In genomic region chr9:33163433-33164137, GRCh38 we compare ENCODE assay signal across 8 cellular contexts. TPM values are rescaled to one million over a fixed set of nuclear protein-coding genes. Genes with fewer than 3 reads are reported as not detected.
DNase-seq lines count a peak whose midpoint lies in the region; ATAC-seq, FAIRE-seq and TF ChIP-seq lines count a peak whose summit lies in the region.

No MANE protein-coding gene starts in this region.

- H3K4me3 ChIP-seq in GM12875 (ENCODE audit: low read depth, low read length) (peak overlapping the region; percentile 43), right cardiac atrium (ENCODE audit: low read length) (peak overlapping the region; percentile 87), small intestine (ENCODE audit: low read depth in 1 of 2, low read length in 2 of 2) (no peak overlapping the region)

- no peaks in the 10 kb centered on the region for H3K9me3 Mint-ChIP-seq in activated B cell treated with CpG ODN at 0.5 μM for 24 hours

- intact Hi-C loops in activated B cell treated with CpG ODN at 0.5 μM for 24 hours (cut with micrococcal nuclease) = loop anchor here (10.0 kb wide), 1 partner anchor 609 kb away; the partner anchor contains the start of genes SMIM27 and TOPORS
- intact Hi-C loops in right cardiac atrium (cut with DNase I) = no loop called here

- CTCF ChIA-PET in activated B cell treated with CpG ODN at 0.5 μM for 24 hours (lab: Charles Lee) = interaction anchor here (3.0 kb wide), 1 partner anchor 62 kb away, joined by 9 read pairs; no protein-coding TSS in a partner anchor

- H3K27ac ChIP-seq in right cardiac atrium (ENCODE audit: low read length) = peak overlapping the region; percentile 56
- peak overlapping the region; percentile 22 to 81 for H3K27ac ChIP-seq in small intestine (ENCODE audit: low read depth in 1 of 2, low read length in 1 of 2)

- H3K4me1 ChIP-seq in right cardiac atrium (ENCODE audit: control insufficient read depth, insufficient read depth, low read length) (peaks cover 46% of the 10 kb centered on the region), small intestine (ENCODE audit: control insufficient read depth in 2 of 2, insufficient read depth in 1 of 2, low read depth in 1 of 2, low read length in 1 of 2) (peaks cover 28 to 44% of the 10 kb centered on the region in 2 donors)

- TF ChIP-seq CTCF in GM12875 (IDR thresholded peaks at IDR 0.05; ENCODE audit: borderline replicate concordance, insufficient read depth, low read depth, low read length) (no peak), activated B cell treated with CpG ODN at 0.5 μM for 24 hours (IDR thresholded peaks at IDR 0.05) (no peak)

- no peak for FAIRE-seq in small intestine (lab: Jason Lieb, UNC)

- ATAC-seq in activated B cell treated with CpG ODN at 0.5 μM for 24 hours (ENCODE audit: low read depth) = no peak
- ATAC-seq in right cardiac atrium = no peak

- H3K9me3 ChIP-seq in right cardiac atrium (ENCODE audit: control insufficient read depth, low read length) = no peaks in the 10 kb centered on the region
- H3K9me3 ChIP-seq in small intestine (ENCODE audit: control insufficient read depth, low read depth) = no peaks in the 10 kb centered on the region

- peak overlapping the region; percentile 95 for H3K27ac Mint-ChIP-seq in activated B cell treated with CpG ODN at 0.5 μM for 24 hours

- peaks cover 32% of the 10 kb centered on the region for H3K36me3 Mint-ChIP-seq in activated B cell treated with CpG ODN at 0.5 μM for 24 hours (ENCODE audit: low read depth)

- H3K27me3 Mint-ChIP-seq in activated B cell treated with CpG ODN at 0.5 μM for 24 hours = no peaks in the 10 kb centered on the region

- DNase-seq in activated B cell treated with CpG ODN at 0.5 μM for 24 hours (no peak), right cardiac atrium (peak in 1 of 3 donors; percentile 62), small intestine (no peak), NAMALWA (ENCODE audit: low spot score) (no peak), foreskin melanocyte (no peak), NCI-H1694 (lab: John Stamatoyannopoulos, UW) (no peak), cerebellar nuclear complex (lab: John Stamatoyannopoulos, UW) (no peak)

- WGBS in right cardiac atrium = 75% methylated on average over 8 of the region's 8 CpGs
- WGBS in small intestine, 3 donors = 83 to 87% (median 85%) methylated on average over 8 of the region's 8 CpGs

- H3K4me3 Mint-ChIP-seq in activated B cell treated with CpG ODN at 0.5 μM for 24 hours = peak overlapping the region; percentile 97

- no peaks in the 10 kb centered on the region for H3K27me3 ChIP-seq in right cardiac atrium (ENCODE audit: control insufficient read depth, insufficient read depth)
- H3K27me3 ChIP-seq in small intestine (ENCODE audit: control insufficient read depth in 2 of 2, insufficient read depth in 2 of 2, low read length in 2 of 2) = no peaks in the 10 kb centered on the region

- peaks cover 84% of the 10 kb centered on the region for H3K4me1 Mint-ChIP-seq in activated B cell treated with CpG ODN at 0.5 μM for 24 hours

- H3K36me3 ChIP-seq in small intestine (ENCODE audit: control insufficient read depth in 2 of 2, insufficient read depth in 2 of 2, low read length in 2 of 2) = no peaks in the 10 kb centered on the region

- POLR2A ChIA-PET in activated B cell treated with CpG ODN at 0.5 μM for 24 hours (lab: Charles Lee) = interaction anchor here (1.4 to 18.9 kb wide), 4 partner anchors 20 to 87 kb away, joined by 3 to 593 read pairs (median 184); partner anchors contain the start of gene SMU1

RNA-seq across cellular contexts. Expression of gene B4GALT1, which starts 3.6 kb away (rescaled TPM):
- 111 and 118 TPM in 2 replicates for total RNA-seq in activated B cell treated with CpG ODN at 0.5 μM for 24 hours
- total RNA-seq in right cardiac atrium = 100 to 1,000 TPM in 1 of 4 donors, 10 to 100 TPM in 3; 44.0 to 137 (median 58.3) TPM
- 24.7 TPM for polyA plus RNA-seq in right cardiac atrium
- polyA plus RNA-seq in small intestine = 10 to 100 TPM; 11.9 to 49.6 (median 14.9) TPM

Comparison
In these comparisons a context has a peak if more than half of its experiments do, and no peak if none do; other contexts are left out.
1. H3K4me3 ChIP-seq: peak in GM12875 (single experiment) and right cardiac atrium (single experiment); none in small intestine (0 of 2).